Comparison of ENCODE assay signal across 27 cellular contexts in genomic region chr20:13295637-13296036, GRCh38.
"Had no signal": no experiment of that assay in that cellular context is flagged by ENCODE, and none has a peak within 500 bp of the region (broad histone marks: within the 10 kb centered on the region; RNA-seq: fewer than 3 reads in every experiment).

No MANE protein-coding gene starts in this region.

- H3K27me3 Mint-ChIP-seq: effector memory CD8-positive, alpha-beta T cell; naive B cell; type B pancreatic cell had no signal

- H3K4me3 ChIP-seq: coronary artery, esophagus squamous epithelium, lung, mucosa of descending colon, prostate gland, right atrium auricular region, sigmoid colon, testis, tibial artery had no signal

- ATAC-seq: effector memory CD8-positive, alpha-beta T cell; left lobe of liver; mucosa of descending colon; natural killer cell treated with Interleukin-12 subunit alpha and Interleukin-12 subunit beta and Interleukin-15 and Interleukin-18, amount 100 ng/mL, for 72 hours; stimulated activated effector memory CD8-positive, alpha-beta T cell treated with anti-CD3 and anti-CD28 coated beads, Interleukin-12 subunit alpha, Interleukin-12 subunit beta, amount 100 ng/mL, for 72 hours; stimulated activated naive CD8-positive, alpha-beta T cell treated with anti-CD3 and anti-CD28 coated beads, Interleukin-15, Interleukin-2, amounts not matched to agents 100 U/mL and 50 U/mL, for 24 hours had no signal

- H3K36me3 Mint-ChIP-seq: memory B cell; mesothelial cell of epicardium; naive B cell; natural killer cell treated with Interleukin-12 subunit alpha and Interleukin-12 subunit beta and Interleukin-15 and Interleukin-18, amount 100 ng/mL, for 72 hours; stimulated activated effector memory CD8-positive, alpha-beta T cell treated with anti-CD3 and anti-CD28 coated beads, Interleukin-12 subunit alpha, Interleukin-12 subunit beta, amount 100 ng/mL, for 72 hours had no signal

- H3K27ac ChIP-seq: coronary artery, esophagus squamous epithelium, prostate gland, right atrium auricular region, sigmoid colon, testis, tibial artery had no signal

- H3K9me3 Mint-ChIP-seq: effector memory CD8-positive, alpha-beta T cell; memory B cell; mesothelial cell of epicardium; naive B cell; natural killer cell treated with Interleukin-12 subunit alpha and Interleukin-12 subunit beta and Interleukin-15 and Interleukin-18, amount 100 ng/mL, for 72 hours; neural crest cell; stimulated activated effector memory CD8-positive, alpha-beta T cell treated with anti-CD3 and anti-CD28 coated beads, Interleukin-12 subunit alpha, Interleukin-12 subunit beta, amount 100 ng/mL, for 72 hours; type B pancreatic cell had no signal

- H3K4me3 Mint-ChIP-seq: effector memory CD8-positive, alpha-beta T cell; memory B cell; mesothelial cell of epicardium; naive B cell; natural killer cell treated with Interleukin-12 subunit alpha and Interleukin-12 subunit beta and Interleukin-15 and Interleukin-18, amount 100 ng/mL, for 72 hours; neural crest cell; stimulated activated effector memory CD8-positive, alpha-beta T cell treated with anti-CD3 and anti-CD28 coated beads, Interleukin-12 subunit alpha, Interleukin-12 subunit beta, amount 100 ng/mL, for 72 hours; type B pancreatic cell had no signal

- DNase-seq: effector memory CD8-positive, alpha-beta T cell; erythroblast; esophagus squamous epithelium; foreskin melanocyte; glutamatergic neuron; hypothalamus; kidney; mucosa of descending colon; naive B cell; sigmoid colon; stimulated activated CD4-positive, alpha-beta T cell treated with anti-CD3 and anti-CD28 coated beads, Interleukin-2, amount 100 ng/mL, for 24 hours; stimulated activated CD4-positive, alpha-beta T cell treated with anti-CD3 and anti-CD28 coated beads, Interleukin-4, amount 100 ng/mL, for 24 hours; stimulated activated naive CD8-positive, alpha-beta T cell treated with anti-CD3 and anti-CD28 coated beads, Interleukin-15, Interleukin-2, amounts not matched to agents 100 U/mL and 50 U/mL, for 24 hours; substantia nigra; testis; tibial artery had no signal

- H3K27ac Mint-ChIP-seq: effector memory CD8-positive, alpha-beta T cell; memory B cell; mesothelial cell of epicardium; natural killer cell treated with Interleukin-12 subunit alpha and Interleukin-12 subunit beta and Interleukin-15 and Interleukin-18, amount 100 ng/mL, for 72 hours; stimulated activated effector memory CD8-positive, alpha-beta T cell treated with anti-CD3 and anti-CD28 coated beads, Interleukin-12 subunit alpha, Interleukin-12 subunit beta, amount 100 ng/mL, for 72 hours; type B pancreatic cell had no signal

- H3K4me1 ChIP-seq: esophagus squamous epithelium, prostate gland, right atrium auricular region, sigmoid colon, testis, tibial artery had no signal

- H3K27me3 ChIP-seq: esophagus squamous epithelium, right atrium auricular region, sigmoid colon, testis, tibial artery had no signal

- H3K4me1 Mint-ChIP-seq: memory B cell; mesothelial cell of epicardium; naive B cell; neural crest cell; stimulated activated effector memory CD8-positive, alpha-beta T cell treated with anti-CD3 and anti-CD28 coated beads, Interleukin-12 subunit alpha, Interleukin-12 subunit beta, amount 100 ng/mL, for 72 hours had no signal

- H3K36me3 ChIP-seq: prostate gland, right atrium auricular region, sigmoid colon had no signal
